Comparison of ENCODE assay signal across 8 cellular contexts in genomic region chr16:72787519-72788268, GRCh38.
DNase-seq lines count a peak whose midpoint lies in the region; ATAC-seq and TF ChIP-seq lines count a peak whose summit lies in the region.

No MANE protein-coding gene starts in this region.

- H3K9me3 ChIP-seq in OCI-LY3 (ENCODE audit: insufficient read depth, low read length) (no peaks in the 10 kb centered on the region), tibial nerve (no peaks in the 10 kb centered on the region)

- H3K27ac ChIP-seq in OCI-LY3 (ENCODE audit: low read length) (no peak overlapping the region), tibial nerve (peak overlapping the region; percentile 60 to 86 (median 70))

- H3K9me3 Mint-ChIP-seq in activated naive CD4-positive, alpha-beta T cell treated with anti-CD3 and anti-CD28 coated beads for 36 hours: no peaks in the 10 kb centered on the region

- H3K4me3 Mint-ChIP-seq in activated naive CD4-positive, alpha-beta T cell treated with anti-CD3 and anti-CD28 coated beads for 36 hours: peak overlapping the region; percentile 72

- peak overlapping the region; percentile 21 for H3K27ac Mint-ChIP-seq in activated naive CD4-positive, alpha-beta T cell treated with anti-CD3 and anti-CD28 coated beads for 36 hours

- peak; percentile 82 for DNase-seq in activated naive CD4-positive, alpha-beta T cell treated with anti-CD3 and anti-CD28 coated beads for 36 hours
- peak; percentile 20 to 87 (median 68) for DNase-seq in head of caudate nucleus
- DNase-seq in posterior vena cava (ENCODE audit: low spot score): peak; percentile 92
- peak; percentile 58 to 78 for DNase-seq in tibial nerve (ENCODE audit: low spot score in 2 of 2)
- no peak for DNase-seq in NK-92 (lab: John Stamatoyannopoulos, UW; ENCODE audit: unreplicated experiment)

- peaks cover 4% of the 10 kb centered on the region for H3K36me3 ChIP-seq in OCI-LY3 (replicated peaks; ENCODE audit: low read depth, low read length)
- H3K36me3 ChIP-seq in tibial nerve: peaks cover 0 to 34% (median 0%) of the 10 kb centered on the region in 3 donors

- H3K27me3 Mint-ChIP-seq in activated naive CD4-positive, alpha-beta T cell treated with anti-CD3 and anti-CD28 coated beads for 36 hours (ENCODE audit: low read depth): peaks cover 28% of the 10 kb centered on the region

- H3K4me3 ChIP-seq in OCI-LY3 (ENCODE audit: low read length) (peak overlapping the region; percentile 50), tibial nerve (peak overlapping the region; percentile 26 to 48 (median 34))

- TF ChIP-seq CTCF in OCI-LY3 (IDR thresholded peaks at IDR 0.05; ENCODE audit: low read depth, low read length) (no peak), tibial nerve (IDR thresholded peaks at IDR 0.05) (peak in 1 of 5 experiments; percentile 14)

- peaks cover 14% of the 10 kb centered on the region for H3K4me1 Mint-ChIP-seq in activated naive CD4-positive, alpha-beta T cell treated with anti-CD3 and anti-CD28 coated beads for 36 hours (ENCODE audit: low read depth)

- no peaks in the 10 kb centered on the region for H3K27me3 ChIP-seq in OCI-LY3 (ENCODE audit: low read depth, low read length)
- H3K27me3 ChIP-seq in tibial nerve: no peaks in the 10 kb centered on the region

- peak overlapping the region; percentile 43; the same call in 1 of the 2 replicates for H3K4me2 ChIP-seq in OCI-LY3 (ENCODE audit: low read length)

- no peak overlapping the region for H3K9ac ChIP-seq in OCI-LY3 (ENCODE audit: low read length)

- H3K4me1 ChIP-seq in OCI-LY3 (ENCODE audit: low read length) (no peaks in the 10 kb centered on the region), tibial nerve (peaks cover 0 to 28% (median 19%) of the 10 kb centered on the region in 4 donors)

- TF ChIP-seq EP300 in tibial nerve (IDR thresholded peaks at IDR 0.05): peak in 1 of 2 donors; percentile 72

- H2AFZ ChIP-seq in OCI-LY3 (ENCODE audit: low read depth, low read length): no peak overlapping the region

- WGBS in tibial nerve, 2 donors: 10 to 22% methylated on average over 25 to 30 of the region's 42 CpGs

- intact Hi-C loops in activated naive CD4-positive, alpha-beta T cell treated with anti-CD3 and anti-CD28 coated beads for 36 hours (cut with micrococcal nuclease): loop anchor here (1.0 to 5.0 kb wide), 2 partner anchors 122 to 315 kb away; no protein-coding TSS in a partner anchor
- intact Hi-C loops in head of caudate nucleus (cut with DNase I) (no loop called here), posterior vena cava (cut with DNase I) (no loop called here)

- no peaks in the 10 kb centered on the region; the same call in 1 of the 2 replicates for H4K20me1 ChIP-seq in OCI-LY3 (ENCODE audit: insufficient read depth, low read length)

- TF ChIP-seq POLR2A in tibial nerve (IDR thresholded peaks at IDR 0.05): peak; percentile 15 to 51

- CTCF ChIA-PET in activated naive CD4-positive, alpha-beta T cell treated with anti-CD3 and anti-CD28 coated beads for 36 hours (lab: Charles Lee): interaction anchor here (1.2 kb wide), 1 partner anchor 45 kb away, joined by 3 read pairs; no protein-coding TSS in a partner anchor

- no peaks in the 10 kb centered on the region for H3K36me3 Mint-ChIP-seq in activated naive CD4-positive, alpha-beta T cell treated with anti-CD3 and anti-CD28 coated beads for 36 hours (ENCODE audit: low read depth)

- peak; percentile 90 for ATAC-seq in GM18517 (IDR thresholded peaks at IDR 0.05; ENCODE audit: unreplicated experiment)
- ATAC-seq in HG02981 (IDR thresholded peaks at IDR 0.05; ENCODE audit: unreplicated experiment): peak; percentile 94

- no peaks in the 10 kb centered on the region for H3K79me2 ChIP-seq in OCI-LY3 (ENCODE audit: low read length)
